Comparison of ENCODE assay signal across 28 cellular contexts in genomic region chr7:149733554-149734513, GRCh38. TPM values are rescaled to one million over a fixed set of nuclear protein-coding genes. Genes with fewer than 3 reads are reported as not detected.
"Had no signal": no experiment of that assay in that cellular context is flagged by ENCODE, and none has a peak within 500 bp of the region (broad histone marks: within the 10 kb centered on the region; RNA-seq: fewer than 3 reads in every experiment).

No MANE protein-coding gene starts in this region.

- H3K4me2 ChIP-seq: hepatocyte had no signal

- H2AFZ ChIP-seq: hepatocyte had no signal

- H3K9me3 ChIP-seq: body of pancreas, mucosa of descending colon, prostate gland, upper lobe of right lung had no signal

- DNase-seq: activated CD4-positive, alpha-beta T cell treated with anti-CD3 and anti-CD28 coated beads for 36 hours; activated CD4-positive, alpha-beta T cell treated with anti-CD3 and anti-CD28 coated beads, Interleukin-2, amount 50 U/mL, for 48 hours; activated CD8-positive, alpha-beta memory T cell treated with anti-CD3 and anti-CD28 coated beads, Interleukin-2, amount 50 U/mL, for 48 hours; activated gamma-delta T cell; activated naive CD4-positive, alpha-beta T cell treated with anti-CD3 and anti-CD28 coated beads, Interleukin-2, amount 50 U/mL, for 16 hours; activated naive CD8-positive, alpha-beta T cell treated with anti-CD3 and anti-CD28 coated beads, Interleukin-2, amount 50 U/mL, for 24 hours; activated T-cell treated with anti-CD3 and anti-CD28 coated beads, Interleukin-2, amount 50 U/mL, for 48 hours; anterior cingulate cortex; effector CD4-positive, alpha-beta T cell; immature natural killer cell; left ventricle myocardium superior; mesendoderm; mucosa of descending colon; stimulated activated CD4-positive, alpha-beta T cell treated with anti-CD3 and anti-CD28 coated beads, Interleukin-12 subunit alpha, Interleukin-12 subunit beta, amount 100 ng/mL, for 4 hours; stimulated activated CD4-positive, alpha-beta T cell treated with anti-CD3 and anti-CD28 coated beads, Interleukin-4, amount 100 ng/mL, for 4 hours; stimulated activated naive CD8-positive, alpha-beta T cell treated with anti-CD3 and anti-CD28 coated beads, Interleukin-15, Interleukin-2, amounts not matched to agents 100 U/mL and 50 U/mL, for 24 hours; T-cell had no signal

- H3K4me3 Mint-ChIP-seq: activated CD4-positive, alpha-beta T cell treated with anti-CD3 and anti-CD28 coated beads for 36 hours; activated naive CD8-positive, alpha-beta T cell treated with anti-CD3 and anti-CD28 coated beads, Interleukin-2, amount 50 U/mL, for 24 hours; dendritic cell treated with granulocyte-macrophage colony-stimulating factor and Interleukin-4, amounts not matched to agents 40 ng/mL and 50 ng/mL, for 4 days; immature natural killer cell; neural crest cell; T-cell; T-helper 2 cell treated with Interferon-gamma antibody and Interleukin-4, amounts not matched to agents 5 μg/mL and 100 μg/mL, for 36 hours had no signal

- H3K4me1 Mint-ChIP-seq: immature natural killer cell, neural crest cell had no signal

- H3K9me3 Mint-ChIP-seq: activated naive CD8-positive, alpha-beta T cell treated with anti-CD3 and anti-CD28 coated beads, Interleukin-2, amount 50 U/mL, for 24 hours; dendritic cell treated with granulocyte-macrophage colony-stimulating factor and Interleukin-4, amounts not matched to agents 40 ng/mL and 50 ng/mL, for 4 days; neural crest cell; T-cell; T-helper 2 cell treated with Interferon-gamma antibody and Interleukin-4, amounts not matched to agents 5 μg/mL and 100 μg/mL, for 36 hours had no signal

- H3K4me1 ChIP-seq: body of pancreas, prostate gland, upper lobe of right lung had no signal

- H3K27ac Mint-ChIP-seq: activated CD4-positive, alpha-beta T cell treated with anti-CD3 and anti-CD28 coated beads for 36 hours; activated naive CD8-positive, alpha-beta T cell treated with anti-CD3 and anti-CD28 coated beads, Interleukin-2, amount 50 U/mL, for 24 hours; dendritic cell treated with granulocyte-macrophage colony-stimulating factor and Interleukin-4, amounts not matched to agents 40 ng/mL and 50 ng/mL, for 4 days; immature natural killer cell; T-cell; T-helper 2 cell treated with Interferon-gamma antibody and Interleukin-4, amounts not matched to agents 5 μg/mL and 100 μg/mL, for 36 hours had no signal

- H3K79me2 ChIP-seq: hepatocyte had no signal

- H3K27ac ChIP-seq: body of pancreas, cardiac muscle cell, foreskin keratinocyte, hepatocyte, prostate gland, upper lobe of right lung had no signal

- ATAC-seq: activated CD4-positive, alpha-beta T cell treated with anti-CD3 and anti-CD28 coated beads for 36 hours; activated naive CD8-positive, alpha-beta T cell treated with anti-CD3 and anti-CD28 coated beads, Interleukin-2, amount 50 U/mL, for 24 hours; body of pancreas; left ventricle myocardium superior; mucosa of descending colon; SK-N-SH treated with all-trans-retinoic acid at 6 μM for 48 hours; stimulated activated naive CD8-positive, alpha-beta T cell treated with anti-CD3 and anti-CD28 coated beads, Interleukin-15, Interleukin-2, amounts not matched to agents 100 U/mL and 50 U/mL, for 24 hours; T-cell; upper lobe of right lung had no signal

- H3K4me3 ChIP-seq: body of pancreas, cardiac muscle cell, hepatocyte, mucosa of descending colon, prostate gland, upper lobe of right lung had no signal

- H3K27me3 ChIP-seq: body of pancreas, cardiac muscle cell had no signal

RNA-seq across cellular contexts. Expression of gene ZNF467, which starts 39.6 kb away (rescaled TPM):
- total RNA-seq: activated CD8-positive, alpha-beta memory T cell treated with anti-CD3 and anti-CD28 coated beads for 36 hours had no signal
